In the genomic region with DNA sequence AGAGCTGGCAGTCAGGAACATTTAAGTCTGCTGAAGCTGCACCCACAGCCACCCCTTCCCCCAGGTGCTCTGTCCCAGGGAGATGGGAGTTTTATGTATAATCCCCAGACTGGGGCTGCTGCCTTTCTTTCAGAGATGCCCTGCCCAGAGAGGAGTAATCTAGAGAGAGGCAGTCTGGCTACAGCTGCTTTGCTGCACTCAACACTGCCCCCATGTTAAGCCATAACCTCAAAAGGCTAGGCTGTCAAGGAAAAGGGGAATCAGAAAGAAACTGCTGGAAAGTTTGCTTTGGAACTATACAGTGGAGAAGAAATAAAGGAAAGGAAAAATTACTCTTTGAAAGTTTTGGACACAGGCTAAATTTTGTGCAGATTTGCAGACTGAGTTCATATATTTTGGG, we compare ENCODE assay signal across 1 cellular context.
TF ChIP-seq lines count a peak whose summit lies in the region.

No MANE protein-coding gene starts in this region.

TF ChIP-seq in GM23338, 12 proteins besides CTCF, POLR2A, EP300 and RAD21 (continued from another document):
- TF ChIP-seq, protein P1, sequence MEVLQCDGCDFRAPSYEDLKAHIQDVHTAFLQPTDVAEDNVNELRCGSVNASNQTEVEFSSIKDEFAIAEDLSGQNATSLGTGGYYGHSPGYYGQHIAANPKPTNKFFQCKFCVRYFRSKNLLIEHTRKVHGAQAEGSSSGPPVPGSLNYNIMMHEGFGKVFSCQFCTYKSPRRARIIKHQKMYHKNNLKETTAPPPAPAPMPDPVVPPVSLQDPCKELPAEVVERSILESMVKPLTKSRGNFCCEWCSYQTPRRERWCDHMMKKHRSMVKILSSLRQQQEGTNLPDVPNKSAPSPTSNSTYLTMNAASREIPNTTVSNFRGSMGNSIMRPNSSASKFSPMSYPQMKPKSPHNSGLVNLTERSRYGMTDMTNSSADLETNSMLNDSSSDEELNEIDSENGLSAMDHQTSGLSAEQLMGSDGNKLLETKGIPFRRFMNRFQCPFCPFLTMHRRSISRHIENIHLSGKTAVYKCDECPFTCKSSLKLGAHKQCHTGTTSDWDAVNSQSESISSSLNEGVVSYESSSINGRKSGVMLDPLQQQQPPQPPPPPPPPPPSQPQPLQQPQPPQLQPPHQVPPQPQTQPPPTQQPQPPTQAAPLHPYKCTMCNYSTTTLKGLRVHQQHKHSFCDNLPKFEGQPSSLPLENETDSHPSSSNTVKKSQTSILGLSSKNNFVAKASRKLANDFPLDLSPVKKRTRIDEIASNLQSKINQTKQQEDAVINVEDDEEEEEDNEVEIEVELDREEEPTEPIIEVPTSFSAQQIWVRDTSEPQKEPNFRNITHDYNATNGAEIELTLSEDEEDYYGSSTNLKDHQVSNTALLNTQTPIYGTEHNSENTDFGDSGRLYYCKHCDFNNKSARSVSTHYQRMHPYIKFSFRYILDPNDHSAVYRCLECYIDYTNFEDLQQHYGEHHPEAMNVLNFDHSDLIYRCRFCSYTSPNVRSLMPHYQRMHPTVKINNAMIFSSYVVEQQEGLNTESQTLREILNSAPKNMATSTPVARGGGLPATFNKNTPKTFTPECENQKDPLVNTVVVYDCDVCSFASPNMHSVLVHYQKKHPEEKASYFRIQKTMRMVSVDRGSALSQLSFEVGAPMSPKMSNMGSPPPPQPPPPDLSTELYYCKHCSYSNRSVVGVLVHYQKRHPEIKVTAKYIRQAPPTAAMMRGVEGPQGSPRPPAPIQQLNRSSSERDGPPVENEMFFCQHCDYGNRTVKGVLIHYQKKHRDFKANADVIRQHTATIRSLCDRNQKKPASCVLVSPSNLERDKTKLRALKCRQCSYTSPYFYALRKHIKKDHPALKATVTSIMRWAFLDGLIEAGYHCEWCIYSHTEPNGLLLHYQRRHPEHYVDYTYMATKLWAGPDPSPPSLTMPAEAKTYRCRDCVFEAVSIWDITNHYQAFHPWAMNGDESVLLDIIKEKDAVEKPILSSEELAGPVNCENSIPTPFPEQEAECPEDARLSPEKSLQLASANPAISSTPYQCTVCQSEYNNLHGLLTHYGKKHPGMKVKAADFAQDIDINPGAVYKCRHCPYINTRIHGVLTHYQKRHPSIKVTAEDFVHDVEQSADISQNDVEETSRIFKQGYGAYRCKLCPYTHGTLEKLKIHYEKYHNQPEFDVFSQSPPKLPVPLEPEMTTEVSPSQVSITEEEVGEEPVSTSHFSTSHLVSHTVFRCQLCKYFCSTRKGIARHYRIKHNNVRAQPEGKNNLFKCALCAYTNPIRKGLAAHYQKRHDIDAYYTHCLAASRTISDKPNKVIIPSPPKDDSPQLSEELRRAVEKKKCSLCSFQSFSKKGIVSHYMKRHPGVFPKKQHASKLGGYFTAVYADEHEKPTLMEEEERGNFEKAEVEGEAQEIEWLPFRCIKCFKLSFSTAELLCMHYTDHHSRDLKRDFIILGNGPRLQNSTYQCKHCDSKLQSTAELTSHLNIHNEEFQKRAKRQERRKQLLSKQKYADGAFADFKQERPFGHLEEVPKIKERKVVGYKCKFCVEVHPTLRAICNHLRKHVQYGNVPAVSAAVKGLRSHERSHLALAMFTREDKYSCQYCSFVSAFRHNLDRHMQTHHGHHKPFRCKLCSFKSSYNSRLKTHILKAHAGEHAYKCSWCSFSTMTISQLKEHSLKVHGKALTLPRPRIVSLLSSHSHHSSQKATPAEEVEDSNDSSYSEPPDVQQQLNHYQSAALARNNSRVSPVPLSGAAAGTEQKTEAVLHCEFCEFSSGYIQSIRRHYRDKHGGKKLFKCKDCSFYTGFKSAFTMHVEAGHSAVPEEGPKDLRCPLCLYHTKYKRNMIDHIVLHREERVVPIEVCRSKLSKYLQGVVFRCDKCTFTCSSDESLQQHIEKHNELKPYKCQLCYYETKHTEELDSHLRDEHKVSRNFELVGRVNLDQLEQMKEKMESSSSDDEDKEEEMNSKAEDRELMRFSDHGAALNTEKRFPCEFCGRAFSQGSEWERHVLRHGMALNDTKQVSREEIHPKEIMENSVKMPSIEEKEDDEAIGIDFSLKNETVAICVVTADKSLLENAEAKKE (CRISPR knock-in tag; IDR thresholded peaks at IDR 0.05), result no peak
- TF ChIP-seq, protein P2, sequence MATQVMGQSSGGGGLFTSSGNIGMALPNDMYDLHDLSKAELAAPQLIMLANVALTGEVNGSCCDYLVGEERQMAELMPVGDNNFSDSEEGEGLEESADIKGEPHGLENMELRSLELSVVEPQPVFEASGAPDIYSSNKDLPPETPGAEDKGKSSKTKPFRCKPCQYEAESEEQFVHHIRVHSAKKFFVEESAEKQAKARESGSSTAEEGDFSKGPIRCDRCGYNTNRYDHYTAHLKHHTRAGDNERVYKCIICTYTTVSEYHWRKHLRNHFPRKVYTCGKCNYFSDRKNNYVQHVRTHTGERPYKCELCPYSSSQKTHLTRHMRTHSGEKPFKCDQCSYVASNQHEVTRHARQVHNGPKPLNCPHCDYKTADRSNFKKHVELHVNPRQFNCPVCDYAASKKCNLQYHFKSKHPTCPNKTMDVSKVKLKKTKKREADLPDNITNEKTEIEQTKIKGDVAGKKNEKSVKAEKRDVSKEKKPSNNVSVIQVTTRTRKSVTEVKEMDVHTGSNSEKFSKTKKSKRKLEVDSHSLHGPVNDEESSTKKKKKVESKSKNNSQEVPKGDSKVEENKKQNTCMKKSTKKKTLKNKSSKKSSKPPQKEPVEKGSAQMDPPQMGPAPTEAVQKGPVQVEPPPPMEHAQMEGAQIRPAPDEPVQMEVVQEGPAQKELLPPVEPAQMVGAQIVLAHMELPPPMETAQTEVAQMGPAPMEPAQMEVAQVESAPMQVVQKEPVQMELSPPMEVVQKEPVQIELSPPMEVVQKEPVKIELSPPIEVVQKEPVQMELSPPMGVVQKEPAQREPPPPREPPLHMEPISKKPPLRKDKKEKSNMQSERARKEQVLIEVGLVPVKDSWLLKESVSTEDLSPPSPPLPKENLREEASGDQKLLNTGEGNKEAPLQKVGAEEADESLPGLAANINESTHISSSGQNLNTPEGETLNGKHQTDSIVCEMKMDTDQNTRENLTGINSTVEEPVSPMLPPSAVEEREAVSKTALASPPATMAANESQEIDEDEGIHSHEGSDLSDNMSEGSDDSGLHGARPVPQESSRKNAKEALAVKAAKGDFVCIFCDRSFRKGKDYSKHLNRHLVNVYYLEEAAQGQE (IDR thresholded peaks at IDR 0.05; ENCODE audit: unreplicated experiment), result no peak
TF ChIP-seq in GM23338: peak in this region for 0.
